In the genomic region with DNA sequence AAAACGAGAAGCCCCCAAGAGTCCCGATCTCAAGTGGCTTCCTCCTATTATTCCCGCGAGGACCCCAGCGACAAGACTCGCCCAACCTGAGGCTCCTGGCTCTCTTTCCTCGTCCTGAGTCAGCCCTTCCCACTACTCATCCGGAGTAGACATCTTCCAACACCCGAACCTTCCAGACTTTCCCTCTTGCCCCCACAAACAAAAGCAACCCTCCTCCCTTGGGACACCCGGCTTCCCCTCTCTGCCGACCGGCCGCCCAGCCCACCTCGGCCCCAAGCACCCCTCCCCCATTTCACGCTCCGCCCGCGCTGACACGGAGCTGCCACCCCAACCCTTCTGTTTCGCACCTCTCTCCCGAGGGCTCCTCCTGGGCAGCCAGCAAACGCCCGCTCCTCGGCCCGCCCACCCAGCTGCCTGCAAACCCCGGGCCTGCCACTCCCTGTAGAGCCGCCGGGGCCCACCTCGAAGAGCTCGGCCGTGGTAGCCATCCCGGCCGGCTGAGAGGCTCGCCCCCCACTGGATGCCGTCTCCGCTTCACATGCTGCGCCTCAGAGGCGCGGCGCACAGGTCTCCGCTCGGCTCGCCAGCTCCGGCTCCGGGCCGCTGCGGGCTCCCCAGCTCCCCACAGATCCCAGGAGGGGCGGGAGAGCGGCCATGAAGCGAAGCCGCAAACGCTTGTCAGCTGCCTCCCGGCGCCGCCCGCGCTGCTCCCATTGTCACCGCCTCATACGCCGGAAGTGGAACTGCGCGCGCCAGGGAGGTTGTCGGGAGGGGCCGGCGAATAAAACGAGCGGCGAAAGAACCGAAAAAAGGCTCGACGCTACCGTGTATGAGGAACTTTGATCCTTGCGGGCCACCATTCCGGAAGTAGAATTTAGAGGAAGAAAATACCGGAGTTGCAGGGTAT, we compare ENCODE assay signal across 1 cellular context.
TF ChIP-seq lines count a peak whose summit lies in the region.

A gene with protein sequence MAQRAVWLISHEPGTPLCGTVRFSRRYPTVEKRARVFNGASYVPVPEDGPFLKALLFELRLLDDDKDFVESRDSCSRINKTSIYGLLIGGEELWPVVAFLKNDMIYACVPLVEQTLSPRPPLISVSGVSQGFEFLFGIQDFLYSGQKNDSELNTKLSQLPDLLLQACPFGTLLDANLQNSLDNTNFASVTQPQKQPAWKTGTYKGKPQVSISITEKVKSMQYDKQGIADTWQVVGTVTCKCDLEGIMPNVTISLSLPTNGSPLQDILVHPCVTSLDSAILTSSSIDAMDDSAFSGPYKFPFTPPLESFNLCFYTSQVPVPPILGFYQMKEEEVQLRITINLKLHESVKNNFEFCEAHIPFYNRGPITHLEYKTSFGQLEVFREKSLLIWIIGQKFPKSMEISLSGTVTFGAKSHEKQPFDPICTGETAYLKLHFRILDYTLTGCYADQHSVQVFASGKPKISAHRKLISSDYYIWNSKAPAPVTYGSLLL (plus strand): TSS at position 811 of the 907 bp plus-strand sequence. CDS start 344 bp downstream, outside the sequence.
A gene with protein sequence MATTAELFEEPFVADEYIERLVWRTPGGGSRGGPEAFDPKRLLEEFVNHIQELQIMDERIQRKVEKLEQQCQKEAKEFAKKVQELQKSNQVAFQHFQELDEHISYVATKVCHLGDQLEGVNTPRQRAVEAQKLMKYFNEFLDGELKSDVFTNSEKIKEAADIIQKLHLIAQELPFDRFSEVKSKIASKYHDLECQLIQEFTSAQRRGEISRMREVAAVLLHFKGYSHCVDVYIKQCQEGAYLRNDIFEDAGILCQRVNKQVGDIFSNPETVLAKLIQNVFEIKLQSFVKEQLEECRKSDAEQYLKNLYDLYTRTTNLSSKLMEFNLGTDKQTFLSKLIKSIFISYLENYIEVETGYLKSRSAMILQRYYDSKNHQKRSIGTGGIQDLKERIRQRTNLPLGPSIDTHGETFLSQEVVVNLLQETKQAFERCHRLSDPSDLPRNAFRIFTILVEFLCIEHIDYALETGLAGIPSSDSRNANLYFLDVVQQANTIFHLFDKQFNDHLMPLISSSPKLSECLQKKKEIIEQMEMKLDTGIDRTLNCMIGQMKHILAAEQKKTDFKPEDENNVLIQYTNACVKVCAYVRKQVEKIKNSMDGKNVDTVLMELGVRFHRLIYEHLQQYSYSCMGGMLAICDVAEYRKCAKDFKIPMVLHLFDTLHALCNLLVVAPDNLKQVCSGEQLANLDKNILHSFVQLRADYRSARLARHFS (minus strand): TSS at position 745 of the 907 bp plus-strand sequence. CDS start 257 bp downstream, at position 488.

TF ChIP-seq in K562, 482 proteins besides CTCF, POLR2A, EP300 and RAD21 (continued from another document and continues in another):
- TF ChIP-seq, protein P1, sequence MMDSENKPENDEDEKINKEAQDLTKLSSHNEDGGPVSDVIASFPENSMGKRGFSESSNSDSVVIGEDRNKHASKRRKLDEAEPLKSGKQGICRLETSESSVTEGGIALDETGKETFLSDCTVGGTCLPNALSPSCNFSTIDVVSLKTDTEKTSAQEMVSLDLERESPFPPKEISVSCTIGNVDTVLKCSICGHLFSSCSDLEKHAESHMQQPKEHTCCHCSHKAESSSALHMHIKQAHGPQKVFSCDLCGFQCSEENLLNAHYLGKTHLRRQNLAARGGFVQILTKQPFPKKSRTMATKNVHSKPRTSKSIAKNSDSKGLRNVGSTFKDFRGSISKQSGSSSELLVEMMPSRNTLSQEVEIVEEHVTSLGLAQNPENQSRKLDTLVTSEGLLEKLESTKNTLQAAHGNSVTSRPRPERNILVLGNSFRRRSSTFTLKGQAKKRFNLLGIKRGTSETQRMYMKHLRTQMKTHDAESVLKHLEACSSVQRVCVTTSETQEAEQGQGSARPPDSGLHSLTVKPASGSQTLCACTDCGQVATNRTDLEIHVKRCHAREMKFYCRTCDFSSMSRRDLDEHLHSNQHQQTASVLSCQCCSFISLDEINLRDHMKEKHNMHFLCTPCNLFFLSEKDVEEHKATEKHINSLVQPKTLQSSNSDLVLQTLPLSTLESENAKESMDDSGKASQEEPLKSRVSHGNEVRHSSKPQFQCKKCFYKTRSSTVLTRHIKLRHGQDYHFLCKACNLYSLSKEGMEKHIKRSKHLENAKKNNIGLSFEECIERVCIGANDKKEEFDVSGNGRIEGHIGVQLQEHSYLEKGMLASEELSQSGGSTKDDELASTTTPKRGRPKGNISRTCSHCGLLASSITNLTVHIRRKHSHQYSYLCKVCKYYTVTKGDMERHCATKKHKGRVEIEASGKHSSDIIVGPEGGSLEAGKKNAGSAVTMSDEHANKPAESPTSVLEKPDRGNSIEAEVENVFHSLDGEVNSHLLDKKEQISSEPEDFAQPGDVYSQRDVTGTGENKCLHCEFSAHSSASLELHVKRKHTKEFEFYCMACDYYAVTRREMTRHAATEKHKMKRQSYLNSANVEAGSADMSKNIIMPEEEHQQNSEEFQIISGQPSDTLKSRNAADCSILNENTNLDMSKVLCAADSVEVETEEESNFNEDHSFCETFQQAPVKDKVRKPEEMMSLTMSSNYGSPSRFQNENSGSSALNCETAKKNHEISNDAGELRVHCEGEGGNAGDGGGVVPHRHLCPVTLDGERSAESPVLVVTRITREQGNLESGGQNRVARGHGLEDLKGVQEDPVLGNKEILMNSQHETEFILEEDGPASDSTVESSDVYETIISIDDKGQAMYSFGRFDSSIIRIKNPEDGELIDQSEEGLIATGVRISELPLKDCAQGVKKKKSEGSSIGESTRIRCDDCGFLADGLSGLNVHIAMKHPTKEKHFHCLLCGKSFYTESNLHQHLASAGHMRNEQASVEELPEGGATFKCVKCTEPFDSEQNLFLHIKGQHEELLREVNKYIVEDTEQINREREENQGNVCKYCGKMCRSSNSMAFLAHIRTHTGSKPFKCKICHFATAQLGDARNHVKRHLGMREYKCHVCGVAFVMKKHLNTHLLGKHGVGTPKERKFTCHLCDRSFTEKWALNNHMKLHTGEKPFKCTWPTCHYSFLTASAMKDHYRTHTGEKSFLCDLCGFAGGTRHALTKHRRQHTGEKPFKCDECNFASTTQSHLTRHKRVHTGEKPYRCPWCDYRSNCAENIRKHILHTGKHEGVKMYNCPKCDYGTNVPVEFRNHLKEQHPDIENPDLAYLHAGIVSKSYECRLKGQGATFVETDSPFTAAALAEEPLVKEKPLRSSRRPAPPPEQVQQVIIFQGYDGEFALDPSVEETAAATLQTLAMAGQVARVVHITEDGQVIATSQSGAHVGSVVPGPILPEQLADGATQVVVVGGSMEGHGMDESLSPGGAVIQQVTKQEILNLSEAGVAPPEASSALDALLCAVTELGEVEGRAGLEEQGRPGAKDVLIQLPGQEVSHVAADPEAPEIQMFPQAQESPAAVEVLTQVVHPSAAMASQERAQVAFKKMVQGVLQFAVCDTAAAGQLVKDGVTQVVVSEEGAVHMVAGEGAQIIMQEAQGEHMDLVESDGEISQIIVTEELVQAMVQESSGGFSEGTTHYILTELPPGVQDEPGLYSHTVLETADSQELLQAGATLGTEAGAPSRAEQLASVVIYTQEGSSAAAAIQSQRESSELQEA (IDR thresholded peaks at IDR 0.05; ENCODE audit: low read depth), result peak; percentile 94
- no peak for TF ChIP-seq ADNP (tag; IDR thresholded peaks at IDR 0.05)
- TF ChIP-seq, protein P2, sequence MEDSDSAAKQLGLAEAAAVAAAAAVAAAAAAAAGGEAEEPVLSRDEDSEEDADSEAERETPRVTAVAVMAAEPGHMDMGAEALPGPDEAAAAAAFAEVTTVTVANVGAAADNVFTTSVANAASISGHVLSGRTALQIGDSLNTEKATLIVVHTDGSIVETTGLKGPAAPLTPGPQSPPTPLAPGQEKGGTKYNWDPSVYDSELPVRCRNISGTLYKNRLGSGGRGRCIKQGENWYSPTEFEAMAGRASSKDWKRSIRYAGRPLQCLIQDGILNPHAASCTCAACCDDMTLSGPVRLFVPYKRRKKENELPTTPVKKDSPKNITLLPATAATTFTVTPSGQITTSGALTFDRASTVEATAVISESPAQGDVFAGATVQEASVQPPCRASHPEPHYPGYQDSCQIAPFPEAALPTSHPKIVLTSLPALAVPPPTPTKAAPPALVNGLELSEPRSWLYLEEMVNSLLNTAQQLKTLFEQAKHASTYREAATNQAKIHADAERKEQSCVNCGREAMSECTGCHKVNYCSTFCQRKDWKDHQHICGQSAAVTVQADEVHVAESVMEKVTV (CRISPR knock-in tag; IDR thresholded peaks at IDR 0.05), result no peak
- no peak for TF ChIP-seq ZNF695 (CRISPR knock-in tag; IDR thresholded peaks at IDR 0.05)
- TF ChIP-seq, protein P3, sequence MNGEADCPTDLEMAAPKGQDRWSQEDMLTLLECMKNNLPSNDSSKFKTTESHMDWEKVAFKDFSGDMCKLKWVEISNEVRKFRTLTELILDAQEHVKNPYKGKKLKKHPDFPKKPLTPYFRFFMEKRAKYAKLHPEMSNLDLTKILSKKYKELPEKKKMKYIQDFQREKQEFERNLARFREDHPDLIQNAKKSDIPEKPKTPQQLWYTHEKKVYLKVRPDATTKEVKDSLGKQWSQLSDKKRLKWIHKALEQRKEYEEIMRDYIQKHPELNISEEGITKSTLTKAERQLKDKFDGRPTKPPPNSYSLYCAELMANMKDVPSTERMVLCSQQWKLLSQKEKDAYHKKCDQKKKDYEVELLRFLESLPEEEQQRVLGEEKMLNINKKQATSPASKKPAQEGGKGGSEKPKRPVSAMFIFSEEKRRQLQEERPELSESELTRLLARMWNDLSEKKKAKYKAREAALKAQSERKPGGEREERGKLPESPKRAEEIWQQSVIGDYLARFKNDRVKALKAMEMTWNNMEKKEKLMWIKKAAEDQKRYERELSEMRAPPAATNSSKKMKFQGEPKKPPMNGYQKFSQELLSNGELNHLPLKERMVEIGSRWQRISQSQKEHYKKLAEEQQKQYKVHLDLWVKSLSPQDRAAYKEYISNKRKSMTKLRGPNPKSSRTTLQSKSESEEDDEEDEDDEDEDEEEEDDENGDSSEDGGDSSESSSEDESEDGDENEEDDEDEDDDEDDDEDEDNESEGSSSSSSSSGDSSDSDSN (IDR thresholded peaks at IDR 0.05; ENCODE audit: borderline replicate concordance in 1 of 2, low read depth in 2 of 2, low read length in 2 of 2), result peak; percentile 61 to 76; a peak in 2 of 4 replicates
- TF ChIP-seq TEAD1 (CRISPR knock-in tag; IDR thresholded peaks at IDR 0.05), result peak in 1 of 2 experiments; percentile 16; a peak in 1 of 4 replicates
- TF ChIP-seq HNRNPLL (IDR thresholded peaks at IDR 0.05; ENCODE audit: low read depth, low read length, poor library complexity, severe bottlenecking), result peak; percentile 61
- TF ChIP-seq PHF8 (IDR thresholded peaks at IDR 0.05; ENCODE audit: borderline replicate concordance, low read length), result peak; percentile 77; the same call in 1 of the 2 replicates
- TF ChIP-seq TOE1 (IDR thresholded peaks at IDR 0.05; ENCODE audit: borderline replicate concordance), result peak; percentile 54; the same call in 1 of the 2 replicates
- no peak for TF ChIP-seq TOE1 (CRISPR knock-in tag; IDR thresholded peaks at IDR 0.05; ENCODE audit: borderline replicate concordance, low read depth)
- TF ChIP-seq SRSF3 (IDR thresholded peaks at IDR 0.05; ENCODE audit: insufficient read depth, low read length), result no peak
- peak; percentile 70; the same call in 1 of the 2 replicates for TF ChIP-seq ESRRA (IDR thresholded peaks at IDR 0.05; ENCODE audit: borderline replicate concordance, low read depth)
- TF ChIP-seq NONO (IDR thresholded peaks at IDR 0.05; ENCODE audit: low read depth in 2 of 2, low read length in 1 of 2), result peak in 1 of 2 experiments; percentile 61; a peak in 1 of 4 replicates
- peak; percentile 23 for TF ChIP-seq MEIS2 (IDR thresholded peaks at IDR 0.05; ENCODE audit: partially characterized antibody)
- TF ChIP-seq, protein P4, sequence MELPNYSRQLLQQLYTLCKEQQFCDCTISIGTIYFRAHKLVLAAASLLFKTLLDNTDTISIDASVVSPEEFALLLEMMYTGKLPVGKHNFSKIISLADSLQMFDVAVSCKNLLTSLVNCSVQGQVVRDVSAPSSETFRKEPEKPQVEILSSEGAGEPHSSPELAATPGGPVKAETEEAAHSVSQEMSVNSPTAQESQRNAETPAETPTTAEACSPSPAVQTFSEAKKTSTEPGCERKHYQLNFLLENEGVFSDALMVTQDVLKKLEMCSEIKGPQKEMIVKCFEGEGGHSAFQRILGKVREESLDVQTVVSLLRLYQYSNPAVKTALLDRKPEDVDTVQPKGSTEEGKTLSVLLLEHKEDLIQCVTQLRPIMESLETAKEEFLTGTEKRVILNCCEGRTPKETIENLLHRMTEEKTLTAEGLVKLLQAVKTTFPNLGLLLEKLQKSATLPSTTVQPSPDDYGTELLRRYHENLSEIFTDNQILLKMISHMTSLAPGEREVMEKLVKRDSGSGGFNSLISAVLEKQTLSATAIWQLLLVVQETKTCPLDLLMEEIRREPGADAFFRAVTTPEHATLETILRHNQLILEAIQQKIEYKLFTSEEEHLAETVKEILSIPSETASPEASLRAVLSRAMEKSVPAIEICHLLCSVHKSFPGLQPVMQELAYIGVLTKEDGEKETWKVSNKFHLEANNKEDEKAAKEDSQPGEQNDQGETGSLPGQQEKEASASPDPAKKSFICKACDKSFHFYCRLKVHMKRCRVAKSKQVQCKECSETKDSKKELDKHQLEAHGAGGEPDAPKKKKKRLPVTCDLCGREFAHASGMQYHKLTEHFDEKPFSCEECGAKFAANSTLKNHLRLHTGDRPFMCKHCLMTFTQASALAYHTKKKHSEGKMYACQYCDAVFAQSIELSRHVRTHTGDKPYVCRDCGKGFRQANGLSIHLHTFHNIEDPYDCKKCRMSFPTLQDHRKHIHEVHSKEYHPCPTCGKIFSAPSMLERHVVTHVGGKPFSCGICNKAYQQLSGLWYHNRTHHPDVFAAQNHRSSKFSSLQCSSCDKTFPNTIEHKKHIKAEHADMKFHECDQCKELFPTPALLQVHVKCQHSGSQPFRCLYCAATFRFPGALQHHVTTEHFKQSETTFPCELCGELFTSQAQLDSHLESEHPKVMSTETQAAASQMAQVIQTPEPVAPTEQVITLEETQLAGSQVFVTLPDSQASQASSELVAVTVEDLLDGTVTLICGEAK (IDR thresholded peaks at IDR 0.05), result peak; percentile 81
- TF ChIP-seq, protein P4 (CRISPR knock-in tag; IDR thresholded peaks at IDR 0.05), result no peak
- peak; percentile 68 for TF ChIP-seq POU5F1 (IDR thresholded peaks at IDR 0.05; ENCODE audit: borderline replicate concordance, low read depth, low read length, partially characterized antibody)
- no peak for TF ChIP-seq ESRRB (CRISPR knock-in tag; IDR thresholded peaks at IDR 0.05; ENCODE audit: borderline replicate concordance)
